ENCODE assay signal across 1 cellular context in genomic region chr17:79183221-79184158, GRCh38.
TF ChIP-seq lines count a peak whose summit lies in the region.

No MANE protein-coding gene starts in this region.

TF ChIP-seq in HepG2, 621 proteins besides CTCF, POLR2A, EP300 and RAD21 (continued from another document):
- TF ChIP-seq DMTF1 (CRISPR knock-in tag; IDR thresholded peaks at IDR 0.05) = no peak
- TF ChIP-seq SNRNP70 (IDR thresholded peaks at IDR 0.05; ENCODE audit: low read depth, low read length) = no peak
- no peak for TF ChIP-seq SALL1 (CRISPR knock-in tag; IDR thresholded peaks at IDR 0.05)
- no peak for TF ChIP-seq ZBTB49 (CRISPR knock-in tag; IDR thresholded peaks at IDR 0.05; ENCODE audit: borderline replicate concordance)
